In genomic region chr18:35344736-35345459, GRCh38 we compare ENCODE assay signal across 8 cellular contexts. TPM values are rescaled to one million over a fixed set of nuclear protein-coding genes. Genes with fewer than 3 reads are reported as not detected.
DNase-seq lines count a peak whose midpoint lies in the region; ATAC-seq, FAIRE-seq and TF ChIP-seq lines count a peak whose summit lies in the region.

No MANE protein-coding gene starts in this region.

- DNase-seq in activated CD4-positive, alpha-beta T cell treated with anti-CD3 and anti-CD28 coated beads, Interleukin-2, amount 10 ng/mL, durations not matched to agents 24 days and 14 days, result no peak
- DNase-seq in activated CD4-positive, alpha-beta T cell treated with anti-CD3 and anti-CD28 coated beads, Interleukin-2, amount 50 U/mL, for 48 hours, result no peak
- DNase-seq in RWPE1 (ENCODE audit: low spot score) (no peak), fibroblast of mammary gland (ENCODE audit: low read depth) (no peak), gastrocnemius medialis (peak in 1 of 2 donors; percentile 23), HuH-7.5 (ENCODE audit: low spot score) (no peak), GM12892 (ENCODE audit: insufficient read length) (no peak), RPMI8226 (no peak)

- CTCF ChIA-PET in RWPE1 (lab: Yijun Ruan, JAX), result no interaction called here

- H3K36me3 Mint-ChIP-seq in activated CD4-positive, alpha-beta T cell treated with anti-CD3 and anti-CD28 coated beads, Interleukin-2, amount 10 ng/mL, durations not matched to agents 24 days and 14 days (ENCODE audit: low read depth), result peaks cover 15% of the 10 kb centered on the region

- H3K27ac ChIP-seq in RWPE1 (peak overlapping the region; percentile 88), gastrocnemius medialis (peak overlapping the region; percentile 99 to 100 (median 99))

- intact Hi-C loops in activated CD4-positive, alpha-beta T cell treated with anti-CD3 and anti-CD28 coated beads, Interleukin-2, amount 10 ng/mL, durations not matched to agents 24 days and 14 days (cut with micrococcal nuclease), result loop anchor here (1.0 to 2.0 kb wide), 5 partner anchors 32 to 304 kb away; partner anchors contain the start of genes INO80C, MAPRE2, ZNF396 and ZNF397
- intact Hi-C loops in gastrocnemius medialis (cut with DNase I; ENCODE audit: low total_unique reads), result loop anchor here (1.0 to 10.0 kb wide), 6 partner anchors 54 to 784 kb away; partner anchors contain the start of genes ELP2, INO80C, RMP24 and SLC39A6

- peaks cover 5% of the 10 kb centered on the region for H3K27me3 Mint-ChIP-seq in activated CD4-positive, alpha-beta T cell treated with anti-CD3 and anti-CD28 coated beads, Interleukin-2, amount 10 ng/mL, durations not matched to agents 24 days and 14 days

- peaks cover 42 to 47% of the 10 kb centered on the region in 2 donors for H3K4me1 ChIP-seq in gastrocnemius medialis

- peak in 1 of 2 donors; percentile 11 for ATAC-seq in gastrocnemius medialis

- FAIRE-seq in GM12892 (lab: Jason Lieb, UNC), result no peak

- H3K27ac Mint-ChIP-seq in activated CD4-positive, alpha-beta T cell treated with anti-CD3 and anti-CD28 coated beads, Interleukin-2, amount 10 ng/mL, durations not matched to agents 24 days and 14 days, result peak overlapping the region; percentile 94

- H3K36me3 ChIP-seq in gastrocnemius medialis, result peaks cover 0 to 5% of the 10 kb centered on the region in 2 donors

- peak overlapping the region; percentile 77 for H3K4me3 ChIP-seq in fibroblast of mammary gland (ENCODE audit: control insufficient read depth, low read depth, low read length)
- H3K4me3 ChIP-seq in gastrocnemius medialis, result peak overlapping the region; percentile 67 to 100 (median 92)

- H3K9me3 ChIP-seq in gastrocnemius medialis, result no peaks in the 10 kb centered on the region

- no peaks in the 10 kb centered on the region for H3K9me3 Mint-ChIP-seq in activated CD4-positive, alpha-beta T cell treated with anti-CD3 and anti-CD28 coated beads, Interleukin-2, amount 10 ng/mL, durations not matched to agents 24 days and 14 days

- TF ChIP-seq CTCF in RWPE1 (conservative IDR thresholded peaks at IDR 0.05; ENCODE audit: low read depth) (no peak), fibroblast of mammary gland (conservative IDR thresholded peaks at IDR 0.05; ENCODE audit: control insufficient read depth, insufficient read depth, low read depth, low read length) (no peak), gastrocnemius medialis (IDR thresholded peaks at IDR 0.05 in 4 of 5, conservative IDR thresholded peaks at IDR 0.05 in 1 of 5) (no peak)

- POLR2A ChIA-PET in RWPE1 (lab: Yijun Ruan, JAX; ENCODE audit: low non-redundant PET), result interaction anchor here (0.6 kb wide), 1 partner anchor 82 kb away, joined by 4 read pairs; no protein-coding TSS in a partner anchor

- in situ Hi-C loops in gastrocnemius medialis (cut with MboI; ENCODE audit: low sequenced_read_pairs in 4 of 4), result loop anchor here in 3 of 4 donors (5.0 to 10.0 kb wide), 4 partner anchors 50 to 340 kb away; partner anchors contain the start of gene ZSCAN30 (in 2 of the 3)

- no peak for TF ChIP-seq POLR2A in gastrocnemius medialis (IDR thresholded peaks at IDR 0.05)
- TF ChIP-seq POLR2A in GM12892 (IDR thresholded peaks at IDR 0.05; ENCODE audit: low read depth, low read length), result no peak

- peak overlapping the region; percentile 100 for H3K4me3 Mint-ChIP-seq in activated CD4-positive, alpha-beta T cell treated with anti-CD3 and anti-CD28 coated beads, Interleukin-2, amount 10 ng/mL, durations not matched to agents 24 days and 14 days

- H3K27me3 ChIP-seq in gastrocnemius medialis, result no peaks in the 10 kb centered on the region

- peaks cover 27% of the 10 kb centered on the region for H3K4me1 Mint-ChIP-seq in activated CD4-positive, alpha-beta T cell treated with anti-CD3 and anti-CD28 coated beads, Interleukin-2, amount 10 ng/mL, durations not matched to agents 24 days and 14 days

RNA-seq across cellular contexts. Expression of gene ZNF24, which starts 0.7 kb away (rescaled TPM):
- total RNA-seq in activated CD4-positive, alpha-beta T cell treated with anti-CD3 and anti-CD28 coated beads, Interleukin-2, amount 10 ng/mL, durations not matched to agents 24 days and 14 days, result 53.9 and 57.8 TPM in 2 replicates
- total RNA-seq in gastrocnemius medialis, result 10 to 100 TPM; 30.5 to 50.7 (median 36.3) TPM
- polyA plus RNA-seq in GM12892 (2012; ENCODE audit: missing spikeins), result 17.1 TPM

RNA-seq across cellular contexts. Expression of gene ZNF396, which starts 32.2 kb away (rescaled TPM):
- 0.19 and 0.26 TPM in 2 replicates for total RNA-seq in activated CD4-positive, alpha-beta T cell treated with anti-CD3 and anti-CD28 coated beads, Interleukin-2, amount 10 ng/mL, durations not matched to agents 24 days and 14 days
- under 1 TPM; 0.29 to 0.92 (median 0.63) TPM for total RNA-seq in gastrocnemius medialis
- polyA plus RNA-seq in GM12892 (2012; ENCODE audit: missing spikeins), result 0.47 TPM

RNA-seq across cellular contexts. Expression of gene ZSCAN30, which starts 54.9 kb away (rescaled TPM):
- 11.6 and 12.2 TPM in 2 replicates for total RNA-seq in activated CD4-positive, alpha-beta T cell treated with anti-CD3 and anti-CD28 coated beads, Interleukin-2, amount 10 ng/mL, durations not matched to agents 24 days and 14 days
- total RNA-seq in gastrocnemius medialis, result 10 to 100 TPM in 2 of 4 donors, 1 to 10 TPM in 2; 4.6 to 34.6 (median 8.2) TPM
- 15.6 TPM for polyA plus RNA-seq in GM12892 (2012; ENCODE audit: missing spikeins)
